Comparison of ENCODE assay signal across 9 cellular contexts in the genomic region with DNA sequence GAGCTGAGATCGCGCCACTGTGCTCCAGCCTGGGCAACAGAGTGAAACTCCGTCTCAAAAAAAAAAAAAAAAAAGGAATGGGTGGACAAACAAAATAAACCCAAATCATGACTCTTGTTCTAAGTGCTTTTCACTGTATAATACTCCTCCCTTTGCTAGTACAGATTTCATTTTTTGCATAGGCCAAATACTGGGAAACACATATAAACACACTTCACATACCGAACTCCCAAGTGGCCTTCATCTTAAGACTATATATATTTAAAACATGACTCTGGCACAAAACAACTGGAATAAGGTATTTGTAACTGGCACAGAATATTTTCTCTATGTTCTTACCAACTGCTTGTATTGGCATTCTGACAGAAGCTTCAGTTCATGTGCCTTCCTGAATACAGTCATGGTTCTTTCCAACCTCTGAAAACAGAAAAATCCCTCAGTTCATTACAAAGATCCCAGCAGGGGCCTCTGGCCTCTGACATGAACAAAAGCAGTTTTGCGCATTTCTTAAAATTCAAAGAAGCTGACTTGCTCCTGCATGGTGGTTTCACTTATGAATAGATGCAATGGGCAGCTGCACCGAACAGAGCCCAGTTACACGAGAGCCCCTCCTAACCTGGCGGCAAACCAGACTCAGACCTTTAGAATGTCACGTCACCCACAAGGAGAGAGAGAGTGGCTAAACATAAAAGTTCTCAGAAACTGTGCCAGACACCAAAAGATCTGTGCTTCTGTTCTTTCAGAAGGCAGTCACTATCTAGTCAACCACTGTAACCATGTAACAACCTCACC.
DNase-seq lines count a peak whose midpoint lies in the region; ATAC-seq lines count a peak whose summit lies in the region.
"Had no signal": no experiment of that assay in that cellular context is flagged by ENCODE, and none has a peak within 500 bp of the region (broad histone marks: within the 10 kb centered on the region; RNA-seq: fewer than 3 reads in every experiment).

No MANE protein-coding gene starts in this region.

- H3K9me3 Mint-ChIP-seq in activated naive CD4-positive, alpha-beta T cell treated with anti-CD3 and anti-CD28 coated beads, Interleukin-2, amount 50 U/mL, for 24 hours: no peaks in the 10 kb centered on the region
- H3K9me3 Mint-ChIP-seq in stimulated activated naive CD8-positive, alpha-beta T cell treated with anti-CD3 and anti-CD28 coated beads, Interleukin-15, Interleukin-2, amounts not matched to agents 100 ng/mL and 50 ng/mL, for 24 hours: no peaks in the 10 kb centered on the region

- peak overlapping the region; percentile 97 for H3K27ac Mint-ChIP-seq in activated naive CD4-positive, alpha-beta T cell treated with anti-CD3 and anti-CD28 coated beads, Interleukin-2, amount 50 U/mL, for 24 hours
- peak overlapping the region; percentile 95 for H3K27ac Mint-ChIP-seq in stimulated activated naive CD8-positive, alpha-beta T cell treated with anti-CD3 and anti-CD28 coated beads, Interleukin-15, Interleukin-2, amounts not matched to agents 100 ng/mL and 50 ng/mL, for 24 hours

- peak; percentile 30 for DNase-seq in activated T-cell treated with anti-CD3 and anti-CD28 coated beads for 24 hours (ENCODE audit: low read depth)
- no peak for DNase-seq in activated T-cell treated with anti-CD3 and anti-CD28 coated beads, Interleukin-2, amount 50 U/mL, for 1 hour
- DNase-seq in fibroblast of the conjunctiva (ENCODE audit: low read depth): peak; percentile 47
- DNase-seq in NCI-H69 (lab: John Stamatoyannopoulos, UW): no peak
- DNase-seq: NCI-H1930 had no signal

- ATAC-seq in HG02610 (IDR thresholded peaks at IDR 0.05; ENCODE audit: unreplicated experiment) (no peak), GM19463 (IDR thresholded peaks at IDR 0.05; ENCODE audit: unreplicated experiment) (no peak)

- no peaks in the 10 kb centered on the region for H3K27me3 Mint-ChIP-seq in activated naive CD4-positive, alpha-beta T cell treated with anti-CD3 and anti-CD28 coated beads, Interleukin-2, amount 50 U/mL, for 24 hours
- H3K27me3 Mint-ChIP-seq in stimulated activated naive CD8-positive, alpha-beta T cell treated with anti-CD3 and anti-CD28 coated beads, Interleukin-15, Interleukin-2, amounts not matched to agents 100 ng/mL and 50 ng/mL, for 24 hours: no peaks in the 10 kb centered on the region

- peaks cover 22% of the 10 kb centered on the region for H3K4me1 Mint-ChIP-seq in activated naive CD4-positive, alpha-beta T cell treated with anti-CD3 and anti-CD28 coated beads, Interleukin-2, amount 50 U/mL, for 24 hours
- H3K4me1 Mint-ChIP-seq in stimulated activated naive CD8-positive, alpha-beta T cell treated with anti-CD3 and anti-CD28 coated beads, Interleukin-15, Interleukin-2, amounts not matched to agents 100 ng/mL and 50 ng/mL, for 24 hours (ENCODE audit: low read depth): peaks cover 48% of the 10 kb centered on the region

- peaks cover 8% of the 10 kb centered on the region for H3K36me3 Mint-ChIP-seq in activated naive CD4-positive, alpha-beta T cell treated with anti-CD3 and anti-CD28 coated beads, Interleukin-2, amount 50 U/mL, for 24 hours
- H3K36me3 Mint-ChIP-seq in stimulated activated naive CD8-positive, alpha-beta T cell treated with anti-CD3 and anti-CD28 coated beads, Interleukin-15, Interleukin-2, amounts not matched to agents 100 ng/mL and 50 ng/mL, for 24 hours (ENCODE audit: low read depth): peaks cover 81% of the 10 kb centered on the region

- peak overlapping the region; percentile 61 for H3K4me3 Mint-ChIP-seq in activated naive CD4-positive, alpha-beta T cell treated with anti-CD3 and anti-CD28 coated beads, Interleukin-2, amount 50 U/mL, for 24 hours
- H3K4me3 Mint-ChIP-seq in stimulated activated naive CD8-positive, alpha-beta T cell treated with anti-CD3 and anti-CD28 coated beads, Interleukin-15, Interleukin-2, amounts not matched to agents 100 ng/mL and 50 ng/mL, for 24 hours: peak overlapping the region; percentile 71

Comparison
In these comparisons a context has a peak if more than half of its experiments do, and no peak if none do; other contexts are left out.
1. DNase-seq: peak in activated T-cell treated with anti-CD3 and anti-CD28 coated beads for 24 hours (single experiment) and fibroblast of the conjunctiva (single experiment); none in activated T-cell treated with anti-CD3 and anti-CD28 coated beads, Interleukin-2, amount 50 U/mL, for 1 hour (single experiment) and NCI-H69 (single experiment).